Comparison of ENCODE assay signal across 14 cellular contexts in the genomic region with DNA sequence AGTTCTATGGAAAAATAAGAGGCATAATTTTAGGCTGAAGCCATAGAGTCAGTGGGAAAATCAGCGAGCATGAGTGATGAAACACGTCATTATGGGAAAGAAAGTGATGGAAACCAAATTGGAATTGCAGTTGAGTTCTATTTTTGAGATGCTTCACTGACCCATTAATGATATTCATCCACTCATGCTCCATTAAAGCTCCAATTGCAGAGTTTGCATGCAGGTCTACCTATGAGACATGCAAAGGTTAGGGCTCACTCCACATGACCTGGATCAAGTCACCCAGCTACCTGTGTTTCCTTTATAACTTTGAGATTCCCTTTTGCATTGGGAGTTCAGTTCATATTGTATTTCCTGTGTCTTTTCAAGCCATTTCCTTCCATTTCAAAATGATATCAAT.
DNase-seq lines count a peak whose midpoint lies in the region; ATAC-seq lines count a peak whose summit lies in the region.
"Had no signal": no experiment of that assay in that cellular context is flagged by ENCODE, and none has a peak within 500 bp of the region (broad histone marks: within the 10 kb centered on the region; RNA-seq: fewer than 3 reads in every experiment).

No MANE protein-coding gene starts in this region.

- peak; percentile 6 for DNase-seq in DMS79 (lab: John Stamatoyannopoulos, UW)
- peak; percentile 35 for DNase-seq in NCI-H526 treated with DMSO at 0.1 percent for 48 hours (lab: John Stamatoyannopoulos, UW)
- peak; percentile 51 for DNase-seq in kidney tubule cell (ENCODE audit: low spot score)
- no peak for DNase-seq in activated naive CD4-positive, alpha-beta T cell (lab: John Stamatoyannopoulos, UW)
- DNase-seq: Caco-2; CD4-positive, CD25-positive, alpha-beta regulatory T cell; CD8-positive, alpha-beta T cell; DMS153; GF-D8; H9 had no signal

- ATAC-seq in GM18858 (IDR thresholded peaks at IDR 0.05; ENCODE audit: unreplicated experiment): no peak
- no peak for ATAC-seq in HG02885 (IDR thresholded peaks at IDR 0.05; ENCODE audit: poor library complexity, unreplicated experiment)
- ATAC-seq: CD8-positive, alpha-beta T cell; GM23338; HCT116 had no signal

Comparison
In these comparisons a context has a peak if more than half of its experiments do, and no peak if none do; other contexts are left out.
1. DNase-seq: peak in DMS79 (single experiment), NCI-H526 treated with DMSO at 0.1 percent for 48 hours (single experiment) and kidney tubule cell (single experiment); none in activated naive CD4-positive, alpha-beta T cell (0 of 4).